Comparison of ENCODE assay signal across 1 cellular context in the genomic region with DNA sequence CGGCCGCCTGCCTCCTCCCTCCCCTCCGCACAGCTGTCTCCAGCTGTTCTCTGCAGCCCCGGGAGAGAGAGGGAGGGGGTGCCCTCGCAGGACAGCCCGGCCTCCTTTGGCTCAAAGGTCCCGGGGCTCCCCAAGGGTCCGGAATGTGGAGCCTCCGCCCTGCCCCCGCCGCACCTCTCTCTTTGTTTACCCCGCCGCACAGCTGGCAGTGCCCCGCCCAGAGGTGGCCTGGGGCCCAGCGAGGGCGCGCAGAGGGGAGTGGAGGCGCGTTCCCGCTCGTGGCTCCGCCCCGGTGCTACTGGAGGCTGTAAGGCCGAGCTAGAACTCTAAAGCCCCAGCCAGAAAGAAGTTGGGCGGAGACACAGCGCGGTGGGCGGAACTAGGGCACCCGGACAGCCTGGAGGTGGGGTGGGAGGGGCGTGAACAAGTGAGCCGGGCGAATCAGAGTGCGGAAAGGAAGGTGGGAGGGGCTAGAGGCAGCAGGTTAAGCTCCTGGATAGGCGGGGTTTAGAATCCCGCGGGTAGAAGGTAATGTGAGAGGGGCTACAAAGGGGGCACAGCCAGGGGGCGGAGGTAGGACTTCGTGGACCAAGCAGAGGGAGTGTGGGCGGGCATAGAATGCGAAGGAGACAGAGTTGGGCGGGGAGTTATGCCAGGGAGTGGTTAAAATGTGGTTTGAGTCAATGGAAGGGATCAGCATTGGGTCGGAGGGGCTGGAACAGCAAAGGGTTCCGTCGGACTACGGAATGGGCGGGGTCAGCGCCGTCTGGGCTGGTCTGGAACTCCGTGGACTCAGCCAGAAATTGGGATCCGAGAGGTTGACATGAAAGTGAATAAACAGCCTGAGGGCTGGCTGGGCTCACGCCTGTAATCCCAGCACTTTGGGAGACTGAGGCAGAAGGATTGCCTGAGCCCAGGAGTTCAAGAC.
TF ChIP-seq lines count a peak whose summit lies in the region.

No MANE protein-coding gene starts in this region.

TF ChIP-seq in K562, 482 proteins besides CTCF, POLR2A, EP300 and RAD21 (continued from another document and continues in another):
- TF ChIP-seq PHF21A (IDR thresholded peaks at IDR 0.05; ENCODE audit: borderline replicate concordance, low read depth) (peak; percentile 37; the same call in 1 of the 2 replicates), ZNF133 (CRISPR knock-in tag; IDR thresholded peaks at IDR 0.05) (no peak), MCM2 (IDR thresholded peaks at IDR 0.05; ENCODE audit: low read depth) (no peak), BACH1 (tag; IDR thresholded peaks at IDR 0.05) (no peak), POLR2G (IDR thresholded peaks at IDR 0.05; ENCODE audit: low read depth, low read length) (peak; percentile 90), SRF (CRISPR knock-in tag; IDR thresholded peaks at IDR 0.05) (no peak; a peak in 1 of 4 replicates), CBX3 (IDR thresholded peaks at IDR 0.05; ENCODE audit: borderline replicate concordance in 1 of 2, low read length in 2 of 2) (peak in 1 of 2 experiments; percentile 29; a peak in 1 of 3 replicates), MAFF (IDR thresholded peaks at IDR 0.05; ENCODE audit: low read length) (no peak), ZNF24 (IDR thresholded peaks at IDR 0.05) (no peak), L3MBTL2 (IDR thresholded peaks at IDR 0.05) (peak; percentile 56), RBFOX2 (IDR thresholded peaks at IDR 0.05; ENCODE audit: low read depth, low read length) (peak; percentile 81), PHF8 (IDR thresholded peaks at IDR 0.05; ENCODE audit: borderline replicate concordance, low read length) (no peak; the same call in 1 of the 2 replicates), SP1 (CRISPR knock-in tag; IDR thresholded peaks at IDR 0.05) (peak; percentile 91), MTF1 (CRISPR knock-in tag; IDR thresholded peaks at IDR 0.05; ENCODE audit: borderline replicate concordance) (no peak), SMARCA4 (IDR thresholded peaks at IDR 0.05) (no peak), NR4A1 (CRISPR knock-in tag; IDR thresholded peaks at IDR 0.05) (no peak), NR4A1 (tag; IDR thresholded peaks at IDR 0.05) (no peak), ZC3H8 (IDR thresholded peaks at IDR 0.05) (no peak), ETV1 (tag; conservative IDR thresholded peaks at IDR 0.05; ENCODE audit: low read depth) (no peak), ZBTB7A (IDR thresholded peaks at IDR 0.05; ENCODE audit: borderline replicate concordance, control insufficient read depth, low read depth, low read length) (peak; percentile 85), KLF16 (IDR thresholded peaks at IDR 0.05) (0 out of 2 replicates have a peak, but pooled peaks have one; percentile 63), KAT7 (CRISPR knock-in tag; IDR thresholded peaks at IDR 0.05; ENCODE audit: borderline replicate concordance) (no peak), CREB1 (IDR thresholded peaks at IDR 0.05) (no peak), CREB1 (CRISPR knock-in tag; IDR thresholded peaks at IDR 0.05) (0 out of 2 replicates have a peak, but pooled peaks have one; percentile 27), DDX20 (tag; IDR thresholded peaks at IDR 0.05; ENCODE audit: low read depth) (no peak), PCBP1 (IDR thresholded peaks at IDR 0.05; ENCODE audit: low read depth, low read length, poor library complexity, severe bottlenecking) (peak; percentile 57), NFIC (IDR thresholded peaks at IDR 0.05) (peak; percentile 54), ELF4 (CRISPR knock-in tag; IDR thresholded peaks at IDR 0.05) (peak; percentile 43; the same call in 1 of the 2 replicates), EP400 (IDR thresholded peaks at IDR 0.05) (no peak), ATF1 (CRISPR knock-in tag; IDR thresholded peaks at IDR 0.05) (no peak), ATF1 (tag; IDR thresholded peaks at IDR 0.05) (peak; percentile 53; the same call in 1 of the 2 replicates), FOSL1 (tag; conservative IDR thresholded peaks at IDR 0.05) (0 out of 2 replicates have a peak, but pooled peaks have one; percentile 17), KDM2B (CRISPR knock-in tag; IDR thresholded peaks at IDR 0.05) (no peak), ZNF445 (CRISPR knock-in tag; IDR thresholded peaks at IDR 0.05; ENCODE audit: low read depth) (no peak), TCFL5 (CRISPR knock-in tag; conservative IDR thresholded peaks at IDR 0.05) (no peak), U2AF2 (optimal IDR thresholded peaks at IDR 0.05; ENCODE audit: low read depth, low read length) (no peak)
- TF ChIP-seq, protein P1, sequence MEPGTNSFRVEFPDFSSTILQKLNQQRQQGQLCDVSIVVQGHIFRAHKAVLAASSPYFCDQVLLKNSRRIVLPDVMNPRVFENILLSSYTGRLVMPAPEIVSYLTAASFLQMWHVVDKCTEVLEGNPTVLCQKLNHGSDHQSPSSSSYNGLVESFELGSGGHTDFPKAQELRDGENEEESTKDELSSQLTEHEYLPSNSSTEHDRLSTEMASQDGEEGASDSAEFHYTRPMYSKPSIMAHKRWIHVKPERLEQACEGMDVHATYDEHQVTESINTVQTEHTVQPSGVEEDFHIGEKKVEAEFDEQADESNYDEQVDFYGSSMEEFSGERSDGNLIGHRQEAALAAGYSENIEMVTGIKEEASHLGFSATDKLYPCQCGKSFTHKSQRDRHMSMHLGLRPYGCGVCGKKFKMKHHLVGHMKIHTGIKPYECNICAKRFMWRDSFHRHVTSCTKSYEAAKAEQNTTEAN (CRISPR knock-in tag; IDR thresholded peaks at IDR 0.05): 0 out of 2 replicates have a peak, but pooled peaks have one; percentile 36
- TF ChIP-seq, protein P2, sequence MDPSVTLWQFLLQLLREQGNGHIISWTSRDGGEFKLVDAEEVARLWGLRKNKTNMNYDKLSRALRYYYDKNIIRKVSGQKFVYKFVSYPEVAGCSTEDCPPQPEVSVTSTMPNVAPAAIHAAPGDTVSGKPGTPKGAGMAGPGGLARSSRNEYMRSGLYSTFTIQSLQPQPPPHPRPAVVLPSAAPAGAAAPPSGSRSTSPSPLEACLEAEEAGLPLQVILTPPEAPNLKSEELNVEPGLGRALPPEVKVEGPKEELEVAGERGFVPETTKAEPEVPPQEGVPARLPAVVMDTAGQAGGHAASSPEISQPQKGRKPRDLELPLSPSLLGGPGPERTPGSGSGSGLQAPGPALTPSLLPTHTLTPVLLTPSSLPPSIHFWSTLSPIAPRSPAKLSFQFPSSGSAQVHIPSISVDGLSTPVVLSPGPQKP (CRISPR knock-in tag; IDR thresholded peaks at IDR 0.05): no peak
- TF ChIP-seq, protein P3, sequence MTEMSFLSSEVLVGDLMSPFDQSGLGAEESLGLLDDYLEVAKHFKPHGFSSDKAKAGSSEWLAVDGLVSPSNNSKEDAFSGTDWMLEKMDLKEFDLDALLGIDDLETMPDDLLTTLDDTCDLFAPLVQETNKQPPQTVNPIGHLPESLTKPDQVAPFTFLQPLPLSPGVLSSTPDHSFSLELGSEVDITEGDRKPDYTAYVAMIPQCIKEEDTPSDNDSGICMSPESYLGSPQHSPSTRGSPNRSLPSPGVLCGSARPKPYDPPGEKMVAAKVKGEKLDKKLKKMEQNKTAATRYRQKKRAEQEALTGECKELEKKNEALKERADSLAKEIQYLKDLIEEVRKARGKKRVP (CRISPR knock-in tag; IDR thresholded peaks at IDR 0.05): no peak
- TF ChIP-seq, protein P4, sequence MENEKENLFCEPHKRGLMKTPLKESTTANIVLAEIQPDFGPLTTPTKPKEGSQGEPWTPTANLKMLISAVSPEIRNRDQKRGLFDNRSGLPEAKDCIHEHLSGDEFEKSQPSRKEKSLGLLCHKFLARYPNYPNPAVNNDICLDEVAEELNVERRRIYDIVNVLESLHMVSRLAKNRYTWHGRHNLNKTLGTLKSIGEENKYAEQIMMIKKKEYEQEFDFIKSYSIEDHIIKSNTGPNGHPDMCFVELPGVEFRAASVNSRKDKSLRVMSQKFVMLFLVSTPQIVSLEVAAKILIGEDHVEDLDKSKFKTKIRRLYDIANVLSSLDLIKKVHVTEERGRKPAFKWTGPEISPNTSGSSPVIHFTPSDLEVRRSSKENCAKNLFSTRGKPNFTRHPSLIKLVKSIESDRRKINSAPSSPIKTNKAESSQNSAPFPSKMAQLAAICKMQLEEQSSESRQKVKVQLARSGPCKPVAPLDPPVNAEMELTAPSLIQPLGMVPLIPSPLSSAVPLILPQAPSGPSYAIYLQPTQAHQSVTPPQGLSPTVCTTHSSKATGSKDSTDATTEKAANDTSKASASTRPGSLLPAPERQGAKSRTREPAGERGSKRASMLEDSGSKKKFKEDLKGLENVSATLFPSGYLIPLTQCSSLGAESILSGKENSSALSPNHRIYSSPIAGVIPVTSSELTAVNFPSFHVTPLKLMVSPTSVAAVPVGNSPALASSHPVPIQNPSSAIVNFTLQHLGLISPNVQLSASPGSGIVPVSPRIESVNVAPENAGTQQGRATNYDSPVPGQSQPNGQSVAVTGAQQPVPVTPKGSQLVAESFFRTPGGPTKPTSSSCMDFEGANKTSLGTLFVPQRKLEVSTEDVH (IDR thresholded peaks at IDR 0.05; ENCODE audit: low read depth, partially characterized antibody): peak; percentile 72
- TF ChIP-seq, protein P5, sequence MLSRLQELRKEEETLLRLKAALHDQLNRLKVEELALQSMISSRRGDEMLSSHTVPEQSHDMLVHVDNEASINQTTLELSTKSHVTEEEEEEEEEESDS (CRISPR knock-in tag; IDR thresholded peaks at IDR 0.05): no peak
- TF ChIP-seq, protein P6, sequence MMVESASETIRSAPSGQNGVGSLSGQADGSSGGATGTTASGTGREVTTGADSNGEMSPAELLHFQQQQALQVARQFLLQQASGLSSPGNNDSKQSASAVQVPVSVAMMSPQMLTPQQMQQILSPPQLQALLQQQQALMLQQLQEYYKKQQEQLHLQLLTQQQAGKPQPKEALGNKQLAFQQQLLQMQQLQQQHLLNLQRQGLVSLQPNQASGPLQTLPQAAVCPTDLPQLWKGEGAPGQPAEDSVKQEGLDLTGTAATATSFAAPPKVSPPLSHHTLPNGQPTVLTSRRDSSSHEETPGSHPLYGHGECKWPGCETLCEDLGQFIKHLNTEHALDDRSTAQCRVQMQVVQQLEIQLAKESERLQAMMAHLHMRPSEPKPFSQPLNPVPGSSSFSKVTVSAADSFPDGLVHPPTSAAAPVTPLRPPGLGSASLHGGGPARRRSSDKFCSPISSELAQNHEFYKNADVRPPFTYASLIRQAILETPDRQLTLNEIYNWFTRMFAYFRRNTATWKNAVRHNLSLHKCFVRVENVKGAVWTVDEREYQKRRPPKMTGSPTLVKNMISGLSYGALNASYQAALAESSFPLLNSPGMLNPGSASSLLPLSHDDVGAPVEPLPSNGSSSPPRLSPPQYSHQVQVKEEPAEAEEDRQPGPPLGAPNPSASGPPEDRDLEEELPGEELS (CRISPR knock-in tag; IDR thresholded peaks at IDR 0.05; ENCODE audit: borderline replicate concordance): peak; percentile 80; the same call in 1 of the 2 replicates
- TF ChIP-seq, protein P7, sequence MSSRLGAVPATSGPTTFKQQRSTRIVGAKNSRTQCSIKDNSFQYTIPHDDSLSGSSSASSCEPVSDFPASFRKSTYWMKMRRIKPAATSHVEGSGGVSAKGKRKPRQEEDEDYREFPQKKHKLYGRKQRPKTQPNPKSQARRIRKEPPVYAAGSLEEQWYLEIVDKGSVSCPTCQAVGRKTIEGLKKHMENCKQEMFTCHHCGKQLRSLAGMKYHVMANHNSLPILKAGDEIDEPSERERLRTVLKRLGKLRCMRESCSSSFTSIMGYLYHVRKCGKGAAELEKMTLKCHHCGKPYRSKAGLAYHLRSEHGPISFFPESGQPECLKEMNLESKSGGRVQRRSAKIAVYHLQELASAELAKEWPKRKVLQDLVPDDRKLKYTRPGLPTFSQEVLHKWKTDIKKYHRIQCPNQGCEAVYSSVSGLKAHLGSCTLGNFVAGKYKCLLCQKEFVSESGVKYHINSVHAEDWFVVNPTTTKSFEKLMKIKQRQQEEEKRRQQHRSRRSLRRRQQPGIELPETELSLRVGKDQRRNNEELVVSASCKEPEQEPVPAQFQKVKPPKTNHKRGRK (tag; IDR thresholded peaks at IDR 0.05): no peak
- TF ChIP-seq, protein P8, sequence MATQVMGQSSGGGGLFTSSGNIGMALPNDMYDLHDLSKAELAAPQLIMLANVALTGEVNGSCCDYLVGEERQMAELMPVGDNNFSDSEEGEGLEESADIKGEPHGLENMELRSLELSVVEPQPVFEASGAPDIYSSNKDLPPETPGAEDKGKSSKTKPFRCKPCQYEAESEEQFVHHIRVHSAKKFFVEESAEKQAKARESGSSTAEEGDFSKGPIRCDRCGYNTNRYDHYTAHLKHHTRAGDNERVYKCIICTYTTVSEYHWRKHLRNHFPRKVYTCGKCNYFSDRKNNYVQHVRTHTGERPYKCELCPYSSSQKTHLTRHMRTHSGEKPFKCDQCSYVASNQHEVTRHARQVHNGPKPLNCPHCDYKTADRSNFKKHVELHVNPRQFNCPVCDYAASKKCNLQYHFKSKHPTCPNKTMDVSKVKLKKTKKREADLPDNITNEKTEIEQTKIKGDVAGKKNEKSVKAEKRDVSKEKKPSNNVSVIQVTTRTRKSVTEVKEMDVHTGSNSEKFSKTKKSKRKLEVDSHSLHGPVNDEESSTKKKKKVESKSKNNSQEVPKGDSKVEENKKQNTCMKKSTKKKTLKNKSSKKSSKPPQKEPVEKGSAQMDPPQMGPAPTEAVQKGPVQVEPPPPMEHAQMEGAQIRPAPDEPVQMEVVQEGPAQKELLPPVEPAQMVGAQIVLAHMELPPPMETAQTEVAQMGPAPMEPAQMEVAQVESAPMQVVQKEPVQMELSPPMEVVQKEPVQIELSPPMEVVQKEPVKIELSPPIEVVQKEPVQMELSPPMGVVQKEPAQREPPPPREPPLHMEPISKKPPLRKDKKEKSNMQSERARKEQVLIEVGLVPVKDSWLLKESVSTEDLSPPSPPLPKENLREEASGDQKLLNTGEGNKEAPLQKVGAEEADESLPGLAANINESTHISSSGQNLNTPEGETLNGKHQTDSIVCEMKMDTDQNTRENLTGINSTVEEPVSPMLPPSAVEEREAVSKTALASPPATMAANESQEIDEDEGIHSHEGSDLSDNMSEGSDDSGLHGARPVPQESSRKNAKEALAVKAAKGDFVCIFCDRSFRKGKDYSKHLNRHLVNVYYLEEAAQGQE (CRISPR knock-in tag; IDR thresholded peaks at IDR 0.05; ENCODE audit: low read depth): peak; percentile 15; the same call in 1 of the 2 replicates
- TF ChIP-seq, protein P9, sequence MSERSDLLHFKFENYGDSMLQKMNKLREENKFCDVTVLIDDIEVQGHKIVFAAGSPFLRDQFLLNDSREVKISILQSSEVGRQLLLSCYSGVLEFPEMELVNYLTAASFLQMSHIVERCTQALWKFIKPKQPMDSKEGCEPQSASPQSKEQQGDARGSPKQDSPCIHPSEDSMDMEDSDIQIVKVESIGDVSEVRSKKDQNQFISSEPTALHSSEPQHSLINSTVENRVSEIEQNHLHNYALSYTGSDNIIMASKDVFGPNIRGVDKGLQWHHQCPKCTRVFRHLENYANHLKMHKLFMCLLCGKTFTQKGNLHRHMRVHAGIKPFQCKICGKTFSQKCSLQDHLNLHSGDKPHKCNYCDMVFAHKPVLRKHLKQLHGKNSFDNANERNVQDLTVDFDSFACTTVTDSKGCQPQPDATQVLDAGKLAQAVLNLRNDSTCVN (CRISPR knock-in tag; IDR thresholded peaks at IDR 0.05): 0 out of 2 replicates have a peak, but pooled peaks have one; percentile 66
